ENCODE assay signal across 19 cellular contexts in genomic region chr4:113943085-113943484, GRCh38. TPM values are rescaled to one million over a fixed set of nuclear protein-coding genes. Genes with fewer than 3 reads are reported as not detected.
DNase-seq lines count a peak whose midpoint lies in the region; ATAC-seq, FAIRE-seq and TF ChIP-seq lines count a peak whose summit lies in the region.
"Had no signal": no experiment of that assay in that cellular context is flagged by ENCODE, and none has a peak within 500 bp of the region (broad histone marks: within the 10 kb centered on the region; RNA-seq: fewer than 3 reads in every experiment).

No MANE protein-coding gene starts in this region.

- peaks cover 85% of the 10 kb centered on the region for H3K79me2 ChIP-seq in astrocyte (ENCODE audit: insufficient read depth, low read length)

- H3K4me2 ChIP-seq in astrocyte (ENCODE audit: low read length) = no peak overlapping the region
- H3K4me2 ChIP-seq: BLaER1 treated with 17β-estradiol and CSF1 and Interleukin-3, amounts not matched to agents 10 nM and 100 nM; GM23338 had no signal

- peaks cover 8% of the 10 kb centered on the region for H4K20me1 ChIP-seq in astrocyte (ENCODE audit: insufficient read depth, low read length)
- H4K20me1 ChIP-seq: BLaER1 treated with 17β-estradiol and CSF1 and Interleukin-3, amounts not matched to agents 10 nM and 100 nM had no signal

- H3K9me3 Mint-ChIP-seq in HFFc6 = no peaks in the 10 kb centered on the region
- no peaks in the 10 kb centered on the region for H3K9me3 Mint-ChIP-seq in astrocyte (ENCODE audit: unreplicated experiment)
- peaks cover 5% of the 10 kb centered on the region for H3K9me3 Mint-ChIP-seq in osteocyte (ENCODE audit: unreplicated experiment)
- no peaks in the 10 kb centered on the region for H3K9me3 Mint-ChIP-seq in activated T-cell treated with anti-CD3 and anti-CD28 coated beads, Interleukin-2, amount 50 U/mL, for 4 hours

- H3K27ac ChIP-seq in astrocyte (ENCODE audit: low read depth, low read length) = no peak overlapping the region
- H3K27ac ChIP-seq: BLaER1 treated with 17β-estradiol and CSF1 and Interleukin-3, amounts not matched to agents 10 nM and 100 nM had no signal

- ATAC-seq in activated T-cell treated with anti-CD3 and anti-CD28 coated beads, Interleukin-2, amount 50 U/mL, for 4 hours = no peak
- ATAC-seq in GM21526 (IDR thresholded peaks at IDR 0.05; ENCODE audit: low FRiP score, unreplicated experiment) (no peak), HG03354 (IDR thresholded peaks at IDR 0.05; ENCODE audit: poor library complexity, severe bottlenecking, unreplicated experiment) (no peak)
- ATAC-seq: CD8-positive, alpha-beta T cell; GM23338; HepG2 had no signal

- no peaks in the 10 kb centered on the region for H3K27me3 ChIP-seq in astrocyte (ENCODE audit: insufficient read depth, low read length)
- H3K27me3 ChIP-seq: BLaER1 treated with 17β-estradiol and CSF1 and Interleukin-3, amounts not matched to agents 10 nM and 100 nM had no signal

- TF ChIP-seq CTCF in HFFc6 (IDR thresholded peaks at IDR 0.05) (no peak), astrocyte (IDR thresholded peaks at IDR 0.05; ENCODE audit: insufficient read depth, low read depth, low read length) (no peak), osteocyte (IDR thresholded peaks at IDR 0.05) (no peak)

- no peak overlapping the region for H2AFZ ChIP-seq in astrocyte (ENCODE audit: low read depth, low read length)
- H2AFZ ChIP-seq: GM23338 had no signal

- H3K27ac Mint-ChIP-seq in HFFc6 (peak overlapping the region; percentile 67), astrocyte (ENCODE audit: unreplicated experiment) (peak overlapping the region; percentile 13), osteocyte (ENCODE audit: unreplicated experiment) (peak overlapping the region; percentile 32)
- H3K27ac Mint-ChIP-seq: B cell; CD8-positive, alpha-beta T cell had no signal

- peak; percentile 9 for DNase-seq in NCI-H2171 treated with DMSO at 0.1 percent for 48 hours (lab: John Stamatoyannopoulos, UW)
- no peak for DNase-seq in NCI-H2171 (lab: John Stamatoyannopoulos, UW)
- no peak for DNase-seq in HFFc6
- DNase-seq in astrocyte (ENCODE audit: low read depth) = no peak
- DNase-seq in osteocyte (ENCODE audit: extremely low spot score, unreplicated experiment) = no peak
- DNase-seq in activated T-cell treated with anti-CD3 and anti-CD28 coated beads, Interleukin-2, amount 50 U/mL, for 4 hours = no peak
- DNase-seq: 8988T; Calu3; CD8-positive, alpha-beta T cell; DMS79 treated with DMSO at 0.1 percent for 48 hours; GF-D8; HCEC 1CT had no signal

- H3K4me1 Mint-ChIP-seq in HFFc6 (ENCODE audit: low read depth) = peaks cover 51% of the 10 kb centered on the region
- H3K4me1 Mint-ChIP-seq in astrocyte (ENCODE audit: low read depth, unreplicated experiment) = peaks cover 32% of the 10 kb centered on the region
- H3K4me1 Mint-ChIP-seq in osteocyte (ENCODE audit: unreplicated experiment) = peaks cover 52% of the 10 kb centered on the region
- H3K4me1 Mint-ChIP-seq in activated T-cell treated with anti-CD3 and anti-CD28 coated beads, Interleukin-2, amount 50 U/mL, for 4 hours (ENCODE audit: low read depth) = peaks cover 16% of the 10 kb centered on the region
- H3K4me1 Mint-ChIP-seq: B cell had no signal

- H3K4me3 Mint-ChIP-seq in HFFc6 (no peak overlapping the region), astrocyte (ENCODE audit: unreplicated experiment) (no peak overlapping the region), osteocyte (ENCODE audit: unreplicated experiment) (no peak overlapping the region)
- no peak overlapping the region for H3K4me3 Mint-ChIP-seq in activated T-cell treated with anti-CD3 and anti-CD28 coated beads, Interleukin-2, amount 50 U/mL, for 4 hours
- H3K4me3 Mint-ChIP-seq: B cell; CD8-positive, alpha-beta T cell; GM23338 had no signal

- H3K9me3 ChIP-seq in astrocyte (ENCODE audit: insufficient read depth, low read depth, low read length) = no peaks in the 10 kb centered on the region

- FAIRE-seq in astrocyte (lab: Jason Lieb, UNC) = peak; percentile 9
- FAIRE-seq: H54, HepG2 had no signal

- H3K36me3 ChIP-seq in astrocyte (ENCODE audit: insufficient read depth, low read length) = no peaks in the 10 kb centered on the region
- H3K36me3 ChIP-seq: BLaER1 treated with 17β-estradiol and CSF1 and Interleukin-3, amounts not matched to agents 10 nM and 100 nM had no signal

- no peak overlapping the region for H3K4me3 ChIP-seq in astrocyte (ENCODE audit: insufficient read depth, low read depth, low read length)
- H3K4me3 ChIP-seq: BLaER1 treated with 17β-estradiol and CSF1 and Interleukin-3, amounts not matched to agents 10 nM and 100 nM; GM23338 had no signal

- H3K4me1 ChIP-seq in astrocyte (ENCODE audit: insufficient read depth, low read length) = peaks cover 32% of the 10 kb centered on the region

- H3K27me3 Mint-ChIP-seq in HFFc6 (ENCODE audit: insufficient read depth) = no peaks in the 10 kb centered on the region
- no peaks in the 10 kb centered on the region for H3K27me3 Mint-ChIP-seq in astrocyte (ENCODE audit: low read depth, unreplicated experiment)
- no peaks in the 10 kb centered on the region for H3K27me3 Mint-ChIP-seq in osteocyte (ENCODE audit: unreplicated experiment)
- H3K27me3 Mint-ChIP-seq in activated T-cell treated with anti-CD3 and anti-CD28 coated beads, Interleukin-2, amount 50 U/mL, for 4 hours (ENCODE audit: low read depth) = no peaks in the 10 kb centered on the region

- no peak overlapping the region for H3K9ac ChIP-seq in astrocyte (ENCODE audit: low read length)
- H3K9ac ChIP-seq: BLaER1 treated with 17β-estradiol and CSF1 and Interleukin-3, amounts not matched to agents 10 nM and 100 nM had no signal

- H3K36me3 Mint-ChIP-seq in HFFc6 (ENCODE audit: low read depth) (peaks cover 10% of the 10 kb centered on the region; the same call in 1 of the 2 replicates), astrocyte (ENCODE audit: low read depth, unreplicated experiment) (peaks cover 6% of the 10 kb centered on the region), osteocyte (ENCODE audit: unreplicated experiment) (peaks cover 12% of the 10 kb centered on the region)
- no peaks in the 10 kb centered on the region for H3K36me3 Mint-ChIP-seq in activated T-cell treated with anti-CD3 and anti-CD28 coated beads, Interleukin-2, amount 50 U/mL, for 4 hours (ENCODE audit: insufficient read depth)
- H3K36me3 Mint-ChIP-seq: CD8-positive, alpha-beta T cell had no signal

RNA-seq across cellular contexts. Expression of gene ARSJ, which starts 36.4 kb away (rescaled TPM):
- 10 to 100 TPM; 33.4 to 40.6 (median 36.1) TPM for total RNA-seq in HFFc6 (2021; fragmentation: NEBNext Ultra II Directional; extraction: Animal tissue kit (Norgen Biotek cat#: 25700))
- total RNA-seq in astrocyte (60.1 and 66.5 TPM in 2 replicates), osteocyte (61.7 and 63.3 TPM in 2 replicates)
- under 1 TPM in 2 of 3 donors, not detected in 1; 0.13 to 0.18 TPM for total RNA-seq in activated T-cell treated with anti-CD3 and anti-CD28 coated beads, Interleukin-2, amount 50 U/mL, for 4 hours
- total RNA-seq: B cell; CD8-positive, alpha-beta T cell; HepG2 had no signal

Comparison
In these comparisons a context has a peak if more than half of its experiments do, and no peak if none do; other contexts are left out.
1. H3K27ac Mint-ChIP-seq: peak in every context shown above with its lines; median percentile 67 in HFFc6; 32 in osteocyte; 13 in astrocyte.
2. RNA of gene ARSJ, which starts 36.4 kb away (total RNA-seq): 60.1 to 66.5 TPM in astrocyte, 61.7 to 63.3 TPM in osteocyte and 33.4 to 40.6 TPM in HFFc6; 0.13 to 0.18 TPM in activated T-cell treated with anti-CD3 and anti-CD28 coated beads, Interleukin-2, amount 50 U/mL, for 4 hours; every median in the first group is over 10 times any median in the second.